In genomic region chr6:69138173-69138572, GRCh38 we compare ENCODE assay signal across 15 cellular contexts.
"Had no signal": no experiment of that assay in that cellular context is flagged by ENCODE, and none has a peak within 500 bp of the region (broad histone marks: within the 10 kb centered on the region; RNA-seq: fewer than 3 reads in every experiment).

No MANE protein-coding gene starts in this region.

- H3K36me3 ChIP-seq: esophagus squamous epithelium, neutrophil, transverse colon had no signal

- ATAC-seq: activated naive CD4-positive, alpha-beta T cell treated with anti-CD3 and anti-CD28 coated beads, Interleukin-2, amount 50 U/mL, for 72 hours; foreskin keratinocyte; naive thymus-derived CD8-positive, alpha-beta T cell; stimulated activated memory B cell treated with anti-CD40 and anti-IgM and Interleukin-4, amounts not matched to agents 10 μg/mL and 1 μg/mL and 100 μg/mL, for 72 hours had no signal

- H3K9me3 ChIP-seq: esophagus squamous epithelium, neutrophil, transverse colon had no signal

- DNase-seq: activated CD4-positive, alpha-beta T cell treated with anti-CD3 and anti-CD28 coated beads, Interleukin-2, amount 50 U/mL, for 4 hours; activated CD4-positive, CD25-positive, alpha-beta regulatory T cell treated with anti-CD3 and anti-CD28 coated beads, Interleukin-2, amount 50 U/mL, for 72 hours; activated effector memory CD4-positive, alpha-beta T cell treated with Interleukin-2 at 50 U/mL for 16 hours; activated T-cell treated with anti-CD3 and anti-CD28 coated beads, Interleukin-2, amount 50 U/mL, for 1 hour; esophagus squamous epithelium; foreskin keratinocyte; head of caudate nucleus; kidney; naive thymus-derived CD8-positive, alpha-beta T cell; transverse colon had no signal

- H3K4me1 ChIP-seq: esophagus squamous epithelium, foreskin keratinocyte, transverse colon had no signal

- H3K4me2 ChIP-seq: smooth muscle cell had no signal

- H3K4me3 ChIP-seq: esophagus squamous epithelium, lung, smooth muscle cell, transverse colon had no signal

- H3K27ac ChIP-seq: esophagus squamous epithelium, foreskin keratinocyte, neutrophil, transverse colon had no signal
